ENCODE assay signal across 16 cellular contexts in genomic region chr9:99948896-99949295, GRCh38. TPM values are rescaled to one million over a fixed set of nuclear protein-coding genes. Genes with fewer than 3 reads are reported as not detected.
DNase-seq lines count a peak whose midpoint lies in the region; ATAC-seq and TF ChIP-seq lines count a peak whose summit lies in the region.
"Had no signal": no experiment of that assay in that cellular context is flagged by ENCODE, and none has a peak within 500 bp of the region (broad histone marks: within the 10 kb centered on the region; RNA-seq: fewer than 3 reads in every experiment).

No MANE protein-coding gene starts in this region.

- ATAC-seq in omental fat pad (ENCODE audit: low FRiP score), result no peak
- ATAC-seq: GM23338 had no signal

- TF ChIP-seq CTCF in omental fat pad (IDR thresholded peaks at IDR 0.05), result no peak

- DNase-seq in DMS153 (lab: John Stamatoyannopoulos, UW), result peak; percentile 18
- peak; percentile 36 for DNase-seq in M059J (ENCODE audit: low read depth)
- peak; percentile 47 for DNase-seq in astrocyte of the hippocampus (ENCODE audit: low read depth, low spot score)
- DNase-seq in iris pigment epithelial cell (ENCODE audit: low read depth), result peak; percentile 35
- DNase-seq in stimulated activated CD4-positive, alpha-beta T cell treated with anti-CD3 and anti-CD28 coated beads, Interleukin-12 subunit alpha, Interleukin-12 subunit beta, amount 100 ng/mL, for 4 hours, result no peak
- DNase-seq in NCI-H128 (lab: John Stamatoyannopoulos, UW; ENCODE audit: unreplicated experiment), result no peak
- no peak for DNase-seq in activated CD4-positive, alpha-beta T cell treated with anti-CD3 and anti-CD28 coated beads, Interleukin-2, amount 50 U/mL, for 48 hours
- no peak for DNase-seq in omental fat pad (ENCODE audit: low spot score)
- DNase-seq: activated CD4-positive, CD25-positive, alpha-beta regulatory T cell; activated effector memory CD4-positive, alpha-beta T cell treated with Interleukin-2 at 50 U/mL for 16 hours; amygdala; cortex of kidney; kidney; NCI-H2171 treated with DMSO at 0.1 percent for 48 hours; occipital lobe had no signal

RNA-seq across cellular contexts. Expression of gene STX17, which starts 42.4 kb away (rescaled TPM):
- 15.3 and 34.8 TPM in 2 replicates for total RNA-seq in M059J (2014; rRNA removed; shearing (Covaris generic))
- total RNA-seq in omental fat pad, result 10 to 100 TPM; 18.1 to 51.1 (median 20.5) TPM

Comparison
In these comparisons a context has a peak if more than half of its experiments do, and no peak if none do; other contexts are left out.
1. DNase-seq: peak in DMS153 (single experiment), M059J (single experiment), astrocyte of the hippocampus (single experiment) and iris pigment epithelial cell (single experiment); none in stimulated activated CD4-positive, alpha-beta T cell treated with anti-CD3 and anti-CD28 coated beads, Interleukin-12 subunit alpha, Interleukin-12 subunit beta, amount 100 ng/mL, for 4 hours (single experiment), NCI-H128 (single experiment), activated CD4-positive, alpha-beta T cell treated with anti-CD3 and anti-CD28 coated beads, Interleukin-2, amount 50 U/mL, for 48 hours (0 of 2) and omental fat pad (single experiment).